Comparison of ENCODE assay signal across 16 cellular contexts in the genomic region with DNA sequence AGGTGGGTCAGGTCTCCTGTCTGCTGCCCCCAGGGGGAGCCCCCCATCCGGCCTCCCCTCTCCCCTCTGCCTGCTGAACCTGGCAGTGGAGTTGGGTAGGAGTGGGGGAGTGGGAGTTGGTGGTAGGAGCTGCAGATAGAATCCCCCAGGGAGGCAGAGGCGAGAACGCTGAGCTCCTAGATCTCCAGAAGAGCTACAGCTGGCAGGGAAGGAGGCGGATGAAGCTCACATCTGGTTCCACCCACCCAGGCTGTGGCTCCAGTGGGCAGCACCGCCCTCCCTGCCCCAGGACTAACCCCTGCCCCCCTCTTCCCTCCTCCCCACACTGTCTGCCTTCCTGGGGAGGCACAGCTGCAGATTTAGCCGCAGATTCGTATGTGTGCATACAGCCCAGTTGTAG. TPM values are rescaled to one million over a fixed set of nuclear protein-coding genes. Genes with fewer than 3 reads are reported as not detected.
DNase-seq lines count a peak whose midpoint lies in the region; ATAC-seq, FAIRE-seq and TF ChIP-seq lines count a peak whose summit lies in the region.
"Had no signal": no experiment of that assay in that cellular context is flagged by ENCODE, and none has a peak within 500 bp of the region (broad histone marks: within the 10 kb centered on the region; RNA-seq: fewer than 3 reads in every experiment).

No MANE protein-coding gene starts in this region.

- H4K8ac ChIP-seq in H1 (ENCODE audit: extremely low read depth, insufficient read depth, low read length): no peak overlapping the region; the same call in 1 of the 2 replicates

- FAIRE-seq in H1 (lab: Jason Lieb, UNC): no peak

- no peaks in the 10 kb centered on the region for H3K27me3 Mint-ChIP-seq in activated T-cell treated with anti-CD3 and anti-CD28 coated beads, Interleukin-2, amount 50 U/mL, for 24 hours

- no peak overlapping the region for H4K5ac ChIP-seq in H1 (ENCODE audit: insufficient read length, low read depth, low read length)

- H3K4me3 ChIP-seq in Jurkat, Clone E6-1 (ENCODE audit: low read length): no peak overlapping the region
- H3K4me3 ChIP-seq in H1 (ENCODE audit: extremely low read depth in 1 of 4, insufficient read depth in 2 of 4, low read depth in 3 of 4, low read length in 4 of 4): no peak overlapping the region
- H3K4me3 ChIP-seq: esophagus squamous epithelium had no signal

- no peaks in the 10 kb centered on the region for H3K23me2 ChIP-seq in H1 (ENCODE audit: low read depth, low read length)

- no peak overlapping the region for H3K23ac ChIP-seq in H1 (ENCODE audit: insufficient read length)

- no peaks in the 10 kb centered on the region for H3K79me1 ChIP-seq in H1 (ENCODE audit: low read depth, low read length)

- H3K36me3 Mint-ChIP-seq in activated T-cell treated with anti-CD3 and anti-CD28 coated beads, Interleukin-2, amount 50 U/mL, for 24 hours (ENCODE audit: low read depth): no peaks in the 10 kb centered on the region

- no peak overlapping the region for H2AK5ac ChIP-seq in H1 (ENCODE audit: low read depth, low read length)

- H3K4me1 Mint-ChIP-seq in activated T-cell treated with anti-CD3 and anti-CD28 coated beads, Interleukin-2, amount 50 U/mL, for 24 hours (ENCODE audit: low read depth): peaks cover 48% of the 10 kb centered on the region

- peak; percentile 43 for ATAC-seq in sciatic nerve
- ATAC-seq: Panc1 had no signal

- peak overlapping the region; percentile 61; the same call in 1 of the 2 replicates for H2BK15ac ChIP-seq in H1 (ENCODE audit: low read length)

- no peak overlapping the region for H4K91ac ChIP-seq in H1 (replicated peaks; ENCODE audit: insufficient read length, low read length)

- H2AFZ ChIP-seq in H1 (ENCODE audit: low read length): no peak overlapping the region

- H4K20me1 ChIP-seq in H1 (replicated peaks in 1 of 2; ENCODE audit: control insufficient read depth in 1 of 2, insufficient read depth in 2 of 2, low read length in 2 of 2): no peaks in the 10 kb centered on the region

- no peak overlapping the region for H3K56ac ChIP-seq in H1 (replicated peaks; ENCODE audit: insufficient read length, low read depth, low read length)

- no peak overlapping the region for H3K4me2 ChIP-seq in H1 (ENCODE audit: insufficient read depth in 1 of 2, low read depth in 2 of 2, low read length in 2 of 2)

- no peaks in the 10 kb centered on the region for H3K9me3 Mint-ChIP-seq in activated T-cell treated with anti-CD3 and anti-CD28 coated beads, Interleukin-2, amount 50 U/mL, for 24 hours
- H3K9me3 Mint-ChIP-seq: activated CD4-positive, alpha-beta memory T cell treated with anti-CD3 and anti-CD28 coated beads, Interleukin-2, amount 10 ng/mL, durations not matched to agents 7 days and 5 days had no signal

- H3K27ac ChIP-seq in H1 (ENCODE audit: low read depth, low read length): no peak overlapping the region

- H3K79me2 ChIP-seq in H1 (ENCODE audit: control insufficient read depth in 1 of 2, insufficient read depth in 2 of 2, low read length in 2 of 2): no peaks in the 10 kb centered on the region

- H3K27ac Mint-ChIP-seq in activated T-cell treated with anti-CD3 and anti-CD28 coated beads, Interleukin-2, amount 50 U/mL, for 24 hours: peak overlapping the region; percentile 65
- H3K27ac Mint-ChIP-seq: progenitor cell of endocrine pancreas had no signal

- no peak overlapping the region for H2BK120ac ChIP-seq in H1 (replicated peaks; ENCODE audit: low read depth, low read length)

- DNase-seq in activated T-cell treated with anti-CD3 and anti-CD28 coated beads, Interleukin-2, amount 50 U/mL, for 24 hours: no peak
- DNase-seq in activated T-cell treated with anti-CD3 and anti-CD28 coated beads for 4 hours (no peak), H1 (ENCODE audit: low read depth in 1 of 2, low spot score in 2 of 2) (no peak), sciatic nerve (ENCODE audit: low spot score) (no peak), mesenteric fat pad (ENCODE audit: low spot score) (no peak), HuH-7 (ENCODE audit: low spot score) (no peak)
- peak; percentile 65 for DNase-seq in Jurkat, Clone E6-1 (ENCODE audit: low read depth, low spot score)
- DNase-seq in activated effector memory CD4-positive, alpha-beta T cell treated with Interleukin-2 at 50 U/mL for 16 hours: no peak
- DNase-seq: activated CD4-positive, alpha-beta memory T cell treated with anti-CD3 and anti-CD28 coated beads, Interleukin-2, amount 10 ng/mL, durations not matched to agents 7 days and 5 days; esophagus squamous epithelium; GOT3; stimulated activated CD4-positive, alpha-beta T cell treated with anti-CD3 and anti-CD28 coated beads, Interleukin-1b, Interleukin-23, amount 100 ng/mL, for 48 hours had no signal

- no peak overlapping the region for H2BK20ac ChIP-seq in H1 (ENCODE audit: low read length)

- no peak overlapping the region for H3K4me3 Mint-ChIP-seq in activated T-cell treated with anti-CD3 and anti-CD28 coated beads, Interleukin-2, amount 50 U/mL, for 24 hours
- H3K4me3 Mint-ChIP-seq: activated CD4-positive, alpha-beta memory T cell treated with anti-CD3 and anti-CD28 coated beads, Interleukin-2, amount 10 ng/mL, durations not matched to agents 7 days and 5 days had no signal

- no peaks in the 10 kb centered on the region for H3K9me3 ChIP-seq in H1 (ENCODE audit: insufficient read depth in 2 of 2, low read depth in 1 of 2, low read length in 1 of 2)
- H3K9me3 ChIP-seq: esophagus squamous epithelium had no signal

- TF ChIP-seq EP300 in H1 (IDR thresholded peaks at IDR 0.05; ENCODE audit: borderline replicate concordance in 1 of 2, low read depth in 2 of 2, low read length in 2 of 2): no peak

- CTCF ChIA-PET in H1 (lab: Charles Lee; ENCODE audit: partially characterized antibody): interaction anchor here (0.6 to 7.0 kb wide), 19 partner anchors 9 to 448 kb away, joined by 3 to 37 read pairs (median 4); no protein-coding TSS in a partner anchor

- no peak overlapping the region for H3K18ac ChIP-seq in H1 (ENCODE audit: extremely low read depth, low read length)

- POLR2A ChIA-PET in H1 (lab: Charles Lee; ENCODE audit: partially characterized antibody): no interaction called here

- H3K4ac ChIP-seq in H1 (replicated peaks; ENCODE audit: insufficient read length, low read depth, low read length): peak overlapping the region; percentile 71

- TF ChIP-seq RAD21 in H1 (IDR thresholded peaks at IDR 0.05 in 1 of 2, conservative IDR thresholded peaks at IDR 0.05 in 1 of 2; ENCODE audit: low read depth in 2 of 2, low read length in 2 of 2): no peak

- 72% methylated on average over 6 of the region's 7 CpGs; no CpG with 5 or more reads in 1 of the 2 experiments for WGBS in H1 (ENCODE audit: extremely low coverage in 1 of 2, insufficient coverage in 1 of 2, insufficient read length in 1 of 2, insufficient replicate concordance in 2 of 2, low coverage in 1 of 2, low lambda C conversion rate in 2 of 2, missing lambda C conversion rate in 1 of 2), 2 experiments

- no peak overlapping the region for H3K14ac ChIP-seq in H1 (ENCODE audit: insufficient read length)

- intact Hi-C loops in sciatic nerve (cut with DNase I): no loop called here

- H3K9ac ChIP-seq in H1 (replicated peaks in 1 of 4; ENCODE audit: extremely low read depth in 1 of 4, low read depth in 3 of 4, low read length in 3 of 4): peak overlapping the region in 1 of 4 experiments; percentile 4; a peak in 1 of 7 replicates

- TF ChIP-seq POLR2A in H1 (IDR thresholded peaks at IDR 0.05; ENCODE audit: control extremely low read depth in 1 of 2, low read depth in 2 of 2, low read length in 2 of 2): no peak

- TF ChIP-seq CTCF in H1 (IDR thresholded peaks at IDR 0.05; ENCODE audit: control extremely low read depth in 1 of 3, insufficient read depth in 1 of 3, low read depth in 1 of 3, low read length in 3 of 3): no peak

- H2BK12ac ChIP-seq in H1 (ENCODE audit: low read depth, low read length): no peak overlapping the region

- H2BK5ac ChIP-seq in H1 (ENCODE audit: low read depth, low read length): no peak overlapping the region

- H3K36me3 ChIP-seq in H1 (ENCODE audit: control insufficient read depth in 2 of 4, insufficient read depth in 4 of 4, low read length in 3 of 4): no peaks in the 10 kb centered on the region
- H3K36me3 ChIP-seq: esophagus squamous epithelium had no signal

- H3K4me1 ChIP-seq in H1 (replicated peaks in 1 of 4; ENCODE audit: control insufficient read depth in 3 of 4, insufficient read depth in 4 of 4, low read length in 3 of 4): peaks cover 0 to 8% (median 1%) of the 10 kb centered on the region in 4 experiments; a peak in 4 of 7 replicates

- peaks cover 0 to 3% (median 0%) of the 10 kb centered on the region in 4 experiments; a peak in 2 of 7 replicates for H3K27me3 ChIP-seq in H1 (replicated peaks in 1 of 4; ENCODE audit: control insufficient read depth in 3 of 4, extremely low read depth in 1 of 4, insufficient read depth in 3 of 4, low read length in 3 of 4)
- H3K27me3 ChIP-seq: esophagus squamous epithelium had no signal

RNA-seq across cellular contexts. Expression of gene C9orf50, which starts 34.3 kb away (rescaled TPM):
- polyA plus RNA-seq in Jurkat, Clone E6-1 (2012; ENCODE audit: insufficient read depth, insufficient read length): not detected
- not detected in 2 replicates for total RNA-seq in H1 (2021; fragmentation: NEBNext Ultra II Directional; extraction: Animal tissue kit (Norgen Biotek cat#: 25700))
- polyA plus RNA-seq in H1 (2011; rRNA removed): not detected in 2 replicates
- not detected for polyA plus RNA-seq in H1 (2011; cell fraction: cytosol; rRNA removed)
- polyA plus RNA-seq in H1 (2011; cell fraction: nucleus; rRNA removed): 0.17 TPM
- not detected in 4 replicates for polyA plus RNA-seq in H1 (2012, experiment 1 of 2)
- polyA plus RNA-seq in H1 (2012, experiment 2 of 2): not detected
- not detected for polyA plus RNA-seq in H1 (2013, experiment 1 of 2)
- polyA plus RNA-seq in H1 (2013, experiment 2 of 2): not detected
- not detected in 2 replicates for polyA minus RNA-seq in H1 (2011; rRNA and poly(A)+ RNA removed)
- not detected for polyA minus RNA-seq in H1 (2011; cell fraction: cytosol; rRNA and poly(A)+ RNA removed)
- polyA minus RNA-seq in H1 (2011; cell fraction: nucleus; rRNA and poly(A)+ RNA removed): 0.40 TPM
- 2.2 TPM for total RNA-seq in sciatic nerve
- total RNA-seq in mesenteric fat pad: not detected
- total RNA-seq: activated CD4-positive, alpha-beta memory T cell treated with anti-CD3 and anti-CD28 coated beads, Interleukin-2, amount 10 ng/mL, durations not matched to agents 7 days and 5 days; esophagus squamous epithelium; T-helper 2 cell treated with Interferon-gamma antibody and Interleukin-4, amounts not matched to agents 100 ng/mL and 5 ng/mL, for 36 hours; urinary bladder had no signal

RNA-seq across cellular contexts. Expression of gene NTMT1, which starts 39.3 kb away (rescaled TPM):
- polyA plus RNA-seq in Jurkat, Clone E6-1 (2012; ENCODE audit: insufficient read depth, insufficient read length): 68.4 TPM
- 66.1 and 70.2 TPM in 2 replicates for total RNA-seq in H1 (2021; fragmentation: NEBNext Ultra II Directional; extraction: Animal tissue kit (Norgen Biotek cat#: 25700))
- 66.8 and 72.0 TPM in 2 replicates for polyA plus RNA-seq in H1 (2011; rRNA removed)
- polyA plus RNA-seq in H1 (2011; cell fraction: cytosol; rRNA removed): 74.2 TPM
- 49.9 TPM for polyA plus RNA-seq in H1 (2011; cell fraction: nucleus; rRNA removed)
- 50.4 to 65.9 TPM (median 63.1 TPM) in 4 replicates for polyA plus RNA-seq in H1 (2012, experiment 1 of 2)
- 54.6 TPM for polyA plus RNA-seq in H1 (2012, experiment 2 of 2)
- 37.6 TPM for polyA plus RNA-seq in H1 (2013, experiment 1 of 2)
- 37.1 TPM for polyA plus RNA-seq in H1 (2013, experiment 2 of 2)
- 27.6 and 39.4 TPM in 2 replicates for polyA minus RNA-seq in H1 (2011; rRNA and poly(A)+ RNA removed)
- polyA minus RNA-seq in H1 (2011; cell fraction: cytosol; rRNA and poly(A)+ RNA removed): 13.7 TPM
- polyA minus RNA-seq in H1 (2011; cell fraction: nucleus; rRNA and poly(A)+ RNA removed): 22.0 TPM
- total RNA-seq in sciatic nerve: 28.0 TPM
- total RNA-seq in mesenteric fat pad: 24.6 TPM

RNA-seq across cellular contexts. Expression of gene ASB6, which starts 55.3 kb away (rescaled TPM):
- 21.3 TPM for polyA plus RNA-seq in Jurkat, Clone E6-1 (2012; ENCODE audit: insufficient read depth, insufficient read length)
- total RNA-seq in H1 (2021; fragmentation: NEBNext Ultra II Directional; extraction: Animal tissue kit (Norgen Biotek cat#: 25700)): 17.3 TPM in 2 replicates
- 14.0 and 19.7 TPM in 2 replicates for polyA plus RNA-seq in H1 (2011; rRNA removed)
- 16.1 TPM for polyA plus RNA-seq in H1 (2011; cell fraction: cytosol; rRNA removed)
- polyA plus RNA-seq in H1 (2011; cell fraction: nucleus; rRNA removed): 28.1 TPM
- 9.6 to 16.5 TPM (median 14.9 TPM) in 4 replicates for polyA plus RNA-seq in H1 (2012, experiment 1 of 2)
- polyA plus RNA-seq in H1 (2012, experiment 2 of 2): 14.4 TPM
- polyA plus RNA-seq in H1 (2013, experiment 1 of 2): 12.1 TPM
- 12.0 TPM for polyA plus RNA-seq in H1 (2013, experiment 2 of 2)
- 8.4 and 11.0 TPM in 2 replicates for polyA minus RNA-seq in H1 (2011; rRNA and poly(A)+ RNA removed)
- polyA minus RNA-seq in H1 (2011; cell fraction: cytosol; rRNA and poly(A)+ RNA removed): 7.3 TPM
- 9.7 TPM for polyA minus RNA-seq in H1 (2011; cell fraction: nucleus; rRNA and poly(A)+ RNA removed)
- total RNA-seq in sciatic nerve: 18.6 TPM
- total RNA-seq in mesenteric fat pad: 14.6 TPM
